ENCODE assay signal across 16 cellular contexts in genomic region chr10:78436706-78437406, GRCh38.
DNase-seq lines count a peak whose midpoint lies in the region; ATAC-seq and TF ChIP-seq lines count a peak whose summit lies in the region.
"Had no signal": no experiment of that assay in that cellular context is flagged by ENCODE, and none has a peak within 500 bp of the region (broad histone marks: within the 10 kb centered on the region; RNA-seq: fewer than 3 reads in every experiment).

No MANE protein-coding gene starts in this region.

- H3K4me3 Mint-ChIP-seq in endothelial cell (ENCODE audit: unreplicated experiment) = no peak overlapping the region
- no peak overlapping the region for H3K4me3 Mint-ChIP-seq in nephron progenitor cell
- H3K4me3 Mint-ChIP-seq: activated B cell treated with CpG ODN at 0.5 μM for 24 hours; activated T-cell treated with anti-CD3 and anti-CD28 coated beads, Interleukin-2, amount 50 U/mL, for 4 hours had no signal

- H3K36me3 Mint-ChIP-seq in endothelial cell (ENCODE audit: low read depth, unreplicated experiment) (no peaks in the 10 kb centered on the region), nephron progenitor cell (ENCODE audit: low read depth) (no peaks in the 10 kb centered on the region)

- peak overlapping the region; percentile 67 for H3K27ac Mint-ChIP-seq in endothelial cell (ENCODE audit: unreplicated experiment)
- peak overlapping the region; percentile 72 for H3K27ac Mint-ChIP-seq in nephron progenitor cell
- H3K27ac Mint-ChIP-seq: activated B cell treated with CpG ODN at 0.5 μM for 24 hours had no signal

- intact Hi-C loops in cardiac septum (cut with DNase I) = loop anchor here (5.0 kb wide), 1 partner anchor 125 kb away; no protein-coding TSS in a partner anchor
- intact Hi-C loops in Right ventricle myocardium superior (cut with DNase I) = no loop called here

- no peak for ATAC-seq in Right ventricle myocardium superior (ENCODE audit: poor library complexity)
- no peak for ATAC-seq in HG02938 (IDR thresholded peaks at IDR 0.05; ENCODE audit: unreplicated experiment)
- ATAC-seq: activated T-cell treated with anti-CD3 and anti-CD28 coated beads, Interleukin-2, amount 50 U/mL, for 4 hours; mucosa of descending colon had no signal

- TF ChIP-seq CTCF in endothelial cell (IDR thresholded peaks at IDR 0.05; ENCODE audit: unreplicated experiment) = no peak
- TF ChIP-seq CTCF in nephron progenitor cell (IDR thresholded peaks at IDR 0.05) = no peak

- H3K9me3 Mint-ChIP-seq in endothelial cell (ENCODE audit: unreplicated experiment) (no peaks in the 10 kb centered on the region), nephron progenitor cell (no peaks in the 10 kb centered on the region)
- H3K9me3 Mint-ChIP-seq: activated B cell treated with CpG ODN at 0.5 μM for 24 hours; activated T-cell treated with anti-CD3 and anti-CD28 coated beads, Interleukin-2, amount 50 U/mL, for 4 hours had no signal

- peak; percentile 69 for DNase-seq in cardiac septum (ENCODE audit: low spot score)
- no peak for DNase-seq in Right ventricle myocardium superior
- DNase-seq in endothelial cell (ENCODE audit: low spot score) = no peak
- no peak for DNase-seq in nephron progenitor cell
- no peak for DNase-seq in NCI-H1105 (lab: John Stamatoyannopoulos, UW)
- DNase-seq in COR-L47 (lab: John Stamatoyannopoulos, UW) = no peak
- no peak for DNase-seq in NCI-H2227 (lab: John Stamatoyannopoulos, UW; ENCODE audit: unreplicated experiment)
- DNase-seq: activated B cell treated with CpG ODN at 0.5 μM for 24 hours; activated naive CD4-positive, alpha-beta T cell treated with anti-CD3 and anti-CD28 coated beads, Interleukin-2, amount 50 U/mL, for 16 hours; activated T-cell treated with anti-CD3 and anti-CD28 coated beads, Interleukin-2, amount 50 U/mL, for 4 hours; central memory CD4-positive, alpha-beta T cell; effector memory CD4-positive, alpha-beta T cell; mucosa of descending colon; NCI-H1694 treated with DMSO at 0.1 percent for 48 hours; stimulated activated CD4-positive, alpha-beta T cell treated with anti-CD3 and anti-CD28 coated beads, Interleukin-15, amount 100 ng/mL, for 24 hours had no signal

- H3K27me3 Mint-ChIP-seq in endothelial cell (ENCODE audit: unreplicated experiment) (peaks cover 8% of the 10 kb centered on the region), nephron progenitor cell (ENCODE audit: low read depth, poor library complexity) (peaks cover 4% of the 10 kb centered on the region)

- peaks cover 49% of the 10 kb centered on the region for H3K4me1 Mint-ChIP-seq in endothelial cell (ENCODE audit: unreplicated experiment)
- peaks cover 64% of the 10 kb centered on the region for H3K4me1 Mint-ChIP-seq in nephron progenitor cell
- H3K4me1 Mint-ChIP-seq: activated B cell treated with CpG ODN at 0.5 μM for 24 hours had no signal
